In genomic region chr19:18278521-18279265, GRCh38 we compare ENCODE assay signal across 6 cellular contexts. TPM values are rescaled to one million over a fixed set of nuclear protein-coding genes. Genes with fewer than 3 reads are reported as not detected.
A peak's percentile ranks its signal among the peaks of the same experiment; 100 is the strongest.
DNase-seq lines count a peak whose midpoint lies in the region; ATAC-seq and TF ChIP-seq lines count a peak whose summit lies in the region.

No MANE protein-coding gene starts in this region.

- DNase-seq in NCI-H82 (lab: John Stamatoyannopoulos, UW) (peak; percentile 49), NCI-H82 treated with DMSO at 0.1 percent for 48 hours (lab: John Stamatoyannopoulos, UW; ENCODE audit: unreplicated experiment) (no peak), osteoblast (ENCODE audit: insufficient read length, low spot score, missing footprints) (peak; percentile 58)
- peak; percentile 61 for DNase-seq in central memory CD4-positive, alpha-beta T cell

- H3K27ac ChIP-seq in osteoblast (ENCODE audit: low read depth, low read length): peak overlapping the region; percentile 92

- no peak overlapping the region for H2AFZ ChIP-seq in osteoblast (ENCODE audit: low read length)

- H3K36me3 ChIP-seq in osteoblast (ENCODE audit: insufficient read depth, low read length): peaks cover 14% of the 10 kb centered on the region

- H3K27me3 ChIP-seq in osteoblast (ENCODE audit: insufficient read depth, low read length): no peaks in the 10 kb centered on the region

- ATAC-seq in HG02981 (IDR thresholded peaks at IDR 0.05; ENCODE audit: unreplicated experiment) (no peak), HG03097 (IDR thresholded peaks at IDR 0.05; ENCODE audit: low FRiP score, unreplicated experiment) (no peak)

- H3K79me2 ChIP-seq in osteoblast (ENCODE audit: insufficient read depth, low read length): peaks cover 69% of the 10 kb centered on the region

- H3K4me2 ChIP-seq in osteoblast (ENCODE audit: insufficient read depth, low read length): peak overlapping the region; percentile 93

- H3K4me1 ChIP-seq in osteoblast (ENCODE audit: insufficient read depth, low read length): peaks cover 43% of the 10 kb centered on the region

- H3K4me3 ChIP-seq in osteoblast (ENCODE audit: insufficient read depth, low read length): peak overlapping the region; percentile 90

- H3K9me3 ChIP-seq in osteoblast (ENCODE audit: low read depth, low read length): no peaks in the 10 kb centered on the region

- peak; percentile 41 for TF ChIP-seq CTCF in osteoblast (IDR thresholded peaks at IDR 0.05; ENCODE audit: extremely low read depth, low read depth, low read length)

- peaks cover 43% of the 10 kb centered on the region for H4K20me1 ChIP-seq in osteoblast (ENCODE audit: insufficient read depth, low read length)

RNA-seq across cellular contexts. Expression of gene JUND, which starts 2.7 kb away (rescaled TPM):
- 170 and 172 TPM in 2 replicates for total RNA-seq in osteoblast

RNA-seq across cellular contexts. Expression of gene IQCN, which starts 4.4 kb away (rescaled TPM):
- 2.5 and 3.5 TPM in 2 replicates for total RNA-seq in osteoblast

RNA-seq across cellular contexts. Expression of gene LSM4, which starts 44.2 kb away (rescaled TPM):
- 74.3 and 74.6 TPM in 2 replicates for total RNA-seq in osteoblast

RNA-seq across cellular contexts. Expression of gene PDE4C, which starts 52.5 kb away (rescaled TPM):
- under 0.01 TPM in 1 of 2 replicates, not detected in the other for total RNA-seq in osteoblast
